18 cellular contexts compared by ENCODE assay signal in the genomic region with DNA sequence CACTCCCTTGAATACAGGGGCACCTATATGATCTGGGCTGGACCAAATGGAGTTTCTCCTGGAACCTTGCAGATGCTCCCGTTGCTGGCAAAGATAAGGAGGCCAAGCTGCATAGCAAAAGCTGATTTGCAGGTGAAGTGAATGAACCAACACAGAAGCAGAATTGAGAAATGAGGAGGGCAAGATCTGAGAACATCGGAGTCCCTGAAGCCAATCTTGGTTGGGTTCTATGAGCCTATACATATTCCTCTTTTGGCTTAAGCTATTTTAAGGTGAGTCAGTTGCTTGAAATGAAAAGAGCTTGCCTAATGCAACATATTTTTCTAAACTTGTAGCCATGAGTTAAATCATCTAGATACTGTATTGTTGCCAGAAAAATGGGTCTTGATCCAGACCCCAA.
"Had no signal": no experiment of that assay in that cellular context is flagged by ENCODE, and none has a peak within 500 bp of the region (broad histone marks: within the 10 kb centered on the region; RNA-seq: fewer than 3 reads in every experiment).

No MANE protein-coding gene starts in this region.

- H3K9me3 Mint-ChIP-seq: activated CD4-positive, alpha-beta T cell treated with anti-CD3 and anti-CD28 coated beads, Interleukin-2, amount 10 ng/mL, durations not matched to agents 24 days and 14 days; activated naive CD4-positive, alpha-beta T cell treated with anti-CD3 and anti-CD28 coated beads, Interleukin-2, amount 50 U/mL, for 72 hours; dendritic cell treated with granulocyte-macrophage colony-stimulating factor and Interleukin-4, amounts not matched to agents 40 ng/mL and 50 ng/mL, for 4 days had no signal

- H3K4me2 ChIP-seq: smooth muscle cell had no signal

- H3K36me3 Mint-ChIP-seq: activated naive CD4-positive, alpha-beta T cell treated with anti-CD3 and anti-CD28 coated beads, Interleukin-2, amount 50 U/mL, for 72 hours had no signal

- H3K36me3 ChIP-seq: adrenal gland, thoracic aorta, upper lobe of right lung had no signal

- H3K27me3 Mint-ChIP-seq: activated CD4-positive, alpha-beta T cell treated with anti-CD3 and anti-CD28 coated beads, Interleukin-2, amount 10 ng/mL, durations not matched to agents 24 days and 14 days; dendritic cell treated with granulocyte-macrophage colony-stimulating factor and Interleukin-4, amounts not matched to agents 40 ng/mL and 50 ng/mL, for 4 days had no signal

- H3K9me3 ChIP-seq: adrenal gland, thoracic aorta, upper lobe of right lung had no signal

- H3K27ac ChIP-seq: adrenal gland, thoracic aorta, upper lobe of right lung had no signal

- ATAC-seq: activated CD8-positive, alpha-beta T cell treated with anti-CD3 and anti-CD28 coated beads, Interleukin-2, amount 10 ng/mL, durations not matched to agents 7 days and 5 days; activated naive CD4-positive, alpha-beta T cell treated with anti-CD3 and anti-CD28 coated beads, Interleukin-2, amount 50 U/mL, for 72 hours; left cardiac atrium; naive thymus-derived CD8-positive, alpha-beta T cell; sciatic nerve; upper lobe of right lung had no signal

- DNase-seq: activated CD4-positive, alpha-beta T cell treated with anti-CD3 and anti-CD28 coated beads, Interleukin-2, amount 10 ng/mL, durations not matched to agents 24 days and 14 days; activated CD8-positive, alpha-beta memory T cell treated with anti-CD3 and anti-CD28 coated beads, Interleukin-2, amount 50 U/mL, for 48 hours; activated CD8-positive, alpha-beta T cell treated with anti-CD3 and anti-CD28 coated beads, Interleukin-2, amount 10 ng/mL, durations not matched to agents 7 days and 5 days; activated effector memory CD4-positive, alpha-beta T cell treated with anti-CD3 and anti-CD28 coated beads, Interleukin-2, amount 50 U/mL, for 16 hours; activated T-cell treated with anti-CD3 and anti-CD28 coated beads, Interleukin-2, amount 50 U/mL, for 48 hours; adrenal gland; effector CD8-positive, alpha-beta T cell; left cardiac atrium; mesendoderm; naive thymus-derived CD8-positive, alpha-beta T cell; stimulated activated CD4-positive, alpha-beta T cell treated with anti-CD3 and anti-CD28 coated beads, Interleukin-4, amount 100 ng/mL, for 1 hour; T1000; upper lobe of right lung had no signal

- H3K4me1 ChIP-seq: adrenal gland had no signal

- H3K4me3 Mint-ChIP-seq: activated CD4-positive, alpha-beta T cell treated with anti-CD3 and anti-CD28 coated beads, Interleukin-2, amount 10 ng/mL, durations not matched to agents 24 days and 14 days; activated CD8-positive, alpha-beta T cell treated with anti-CD3 and anti-CD28 coated beads, Interleukin-2, amount 10 ng/mL, durations not matched to agents 7 days and 5 days; dendritic cell treated with granulocyte-macrophage colony-stimulating factor and Interleukin-4, amounts not matched to agents 40 ng/mL and 50 ng/mL, for 4 days; naive thymus-derived CD8-positive, alpha-beta T cell had no signal

- H3K4me3 ChIP-seq: adrenal gland, smooth muscle cell, thoracic aorta, upper lobe of right lung had no signal

- H3K27ac Mint-ChIP-seq: activated CD4-positive, alpha-beta T cell treated with anti-CD3 and anti-CD28 coated beads, Interleukin-2, amount 10 ng/mL, durations not matched to agents 24 days and 14 days; activated CD8-positive, alpha-beta T cell treated with anti-CD3 and anti-CD28 coated beads, Interleukin-2, amount 10 ng/mL, durations not matched to agents 7 days and 5 days; activated naive CD4-positive, alpha-beta T cell treated with anti-CD3 and anti-CD28 coated beads, Interleukin-2, amount 50 U/mL, for 72 hours; dendritic cell treated with granulocyte-macrophage colony-stimulating factor and Interleukin-4, amounts not matched to agents 40 ng/mL and 50 ng/mL, for 4 days; naive thymus-derived CD8-positive, alpha-beta T cell had no signal

- H3K27me3 ChIP-seq: adrenal gland, upper lobe of right lung had no signal
